Comparison of ENCODE assay signal across 1 cellular context in genomic region chr4:185846550-185847210, GRCh38.
A peak's percentile ranks its signal among the peaks of the same experiment; 100 is the strongest.
TF ChIP-seq lines count a peak whose summit lies in the region.

No MANE protein-coding gene starts in this region.

TF ChIP-seq in HEK293, 187 proteins besides CTCF, POLR2A, EP300 and RAD21 (continued from another document):
- TF ChIP-seq ZNF398 (tag by site-specific recombination; IDR thresholded peaks at IDR 0.05) (peak; percentile 74), ZNF585B (tag by site-specific recombination; IDR thresholded peaks at IDR 0.05) (no peak)
